ENCODE assay signal across 8 cellular contexts in genomic region chr15:74615313-74616019, GRCh38. TPM values are rescaled to one million over a fixed set of nuclear protein-coding genes. Genes with fewer than 3 reads are reported as not detected.
DNase-seq lines count a peak whose midpoint lies in the region; ATAC-seq and TF ChIP-seq lines count a peak whose summit lies in the region.

Gene CLK3 (plus strand): TSS chr15:74615836. CDS start chr15:74619197, 3,361 bp downstream.

- peak; percentile 86 for TF ChIP-seq POLR2A in transverse colon (IDR thresholded peaks at IDR 0.05)

- DNase-seq in NCI-H1436 (lab: John Stamatoyannopoulos, UW) (peak; percentile 95), SW480 (ENCODE audit: low spot score) (peak; percentile 92), cardiac muscle cell (ENCODE audit: low read depth in 1 of 2, low spot score in 1 of 2) (peak; percentile 96 to 98), pons (ENCODE audit: low spot score) (peak; percentile 90), transverse colon (peak; percentile 98)
- DNase-seq in activated naive CD8-positive, alpha-beta T cell treated with anti-CD3 and anti-CD28 coated beads, Interleukin-2, amount 50 U/mL, for 24 hours: peak; percentile 99

- H3K36me3 ChIP-seq in cardiac muscle cell: peaks cover 12% of the 10 kb centered on the region
- peaks cover 0 to 8% (median 3%) of the 10 kb centered on the region in 4 donors for H3K36me3 ChIP-seq in transverse colon

- 0% methylated on average over 51 of the region's 94 CpGs; no CpG with 5 or more reads in 1 of the 2 donors for WGBS in transverse colon (ENCODE audit: low coverage in 1 of 2), 2 donors

- peak within 1 kb of the TSS; percentile 92 for H3K4me3 Mint-ChIP-seq in activated naive CD8-positive, alpha-beta T cell treated with anti-CD3 and anti-CD28 coated beads, Interleukin-2, amount 50 U/mL, for 24 hours

- H3K4me3 ChIP-seq in GM12875 (ENCODE audit: low read depth, low read length) (peak within 1 kb of the TSS; percentile 86), cardiac muscle cell (peak within 1 kb of the TSS; percentile 94), transverse colon (peak within 1 kb of the TSS; percentile 80 to 96 (median 86))

- ATAC-seq in HG02763 (IDR thresholded peaks at IDR 0.05; ENCODE audit: unreplicated experiment): peak; percentile 77
- peak; percentile 91 for ATAC-seq in activated naive CD8-positive, alpha-beta T cell treated with anti-CD3 and anti-CD28 coated beads, Interleukin-2, amount 50 U/mL, for 24 hours

- H3K27me3 ChIP-seq in cardiac muscle cell: no peaks in the 10 kb centered on the region
- no peaks in the 10 kb centered on the region for H3K27me3 ChIP-seq in transverse colon

- H3K36me3 Mint-ChIP-seq in activated naive CD8-positive, alpha-beta T cell treated with anti-CD3 and anti-CD28 coated beads, Interleukin-2, amount 50 U/mL, for 24 hours (ENCODE audit: low read depth): peaks cover 14% of the 10 kb centered on the region

- peak within 1 kb of the TSS; percentile 97 for H3K27ac ChIP-seq in cardiac muscle cell
- peak within 1 kb of the TSS; percentile 96 to 99 (median 98) for H3K27ac ChIP-seq in transverse colon

- in situ Hi-C loops in transverse colon (cut with MboI; ENCODE audit: low pct_ligation_motif_present in 1 of 4, low pct_unique_long_range_greater_than_20kb in 1 of 4, low sequenced_read_pairs in 3 of 4): no loop called here

- no peak for TF ChIP-seq EP300 in transverse colon (IDR thresholded peaks at IDR 0.05; ENCODE audit: low read depth)

- H3K9me3 ChIP-seq in cardiac muscle cell (ENCODE audit: low read depth) (no peaks in the 10 kb centered on the region), transverse colon (no peaks in the 10 kb centered on the region)

- H3K4me1 Mint-ChIP-seq in activated naive CD8-positive, alpha-beta T cell treated with anti-CD3 and anti-CD28 coated beads, Interleukin-2, amount 50 U/mL, for 24 hours: peaks cover 55% of the 10 kb centered on the region

- intact Hi-C loops in transverse colon (cut with DNase I; ENCODE audit: low total_unique reads): no loop called here

- H3K9me3 Mint-ChIP-seq in activated naive CD8-positive, alpha-beta T cell treated with anti-CD3 and anti-CD28 coated beads, Interleukin-2, amount 50 U/mL, for 24 hours: no peaks in the 10 kb centered on the region

- peak within 1 kb of the TSS; percentile 95 for H3K27ac Mint-ChIP-seq in activated naive CD8-positive, alpha-beta T cell treated with anti-CD3 and anti-CD28 coated beads, Interleukin-2, amount 50 U/mL, for 24 hours

- TF ChIP-seq CTCF in GM12875 (IDR thresholded peaks at IDR 0.05; ENCODE audit: borderline replicate concordance, insufficient read depth, low read depth, low read length) (no peak), cardiac muscle cell (IDR thresholded peaks at IDR 0.05; ENCODE audit: low read depth, low read length) (no peak), transverse colon (IDR thresholded peaks at IDR 0.05) (peak in 1 of 5 experiments; percentile 2)

- no peaks in the 10 kb centered on the region for H3K27me3 Mint-ChIP-seq in activated naive CD8-positive, alpha-beta T cell treated with anti-CD3 and anti-CD28 coated beads, Interleukin-2, amount 50 U/mL, for 24 hours

- H3K4me1 ChIP-seq in cardiac muscle cell (ENCODE audit: low read depth): peaks cover 17% of the 10 kb centered on the region
- H3K4me1 ChIP-seq in transverse colon: peaks cover 19 to 35% (median 27%) of the 10 kb centered on the region in 4 donors

RNA-seq across cellular contexts. Expression of gene CLK3, which starts in this region (rescaled TPM):
- total RNA-seq in cardiac muscle cell (193 and 319 TPM in 2 replicates), transverse colon (100 to 1,000 TPM; 144 to 420 (median 208) TPM)
- polyA plus RNA-seq in cardiac muscle cell: 100 and 125 TPM in 2 replicates

Comparison
In these comparisons a context has a peak if more than half of its experiments do, and no peak if none do; other contexts are left out.
1. Peak in every context shown above with its lines: DNase-seq, ATAC-seq, H3K4me3 ChIP-seq and H3K27ac ChIP-seq.